8 cellular contexts compared by ENCODE assay signal in the genomic region with DNA sequence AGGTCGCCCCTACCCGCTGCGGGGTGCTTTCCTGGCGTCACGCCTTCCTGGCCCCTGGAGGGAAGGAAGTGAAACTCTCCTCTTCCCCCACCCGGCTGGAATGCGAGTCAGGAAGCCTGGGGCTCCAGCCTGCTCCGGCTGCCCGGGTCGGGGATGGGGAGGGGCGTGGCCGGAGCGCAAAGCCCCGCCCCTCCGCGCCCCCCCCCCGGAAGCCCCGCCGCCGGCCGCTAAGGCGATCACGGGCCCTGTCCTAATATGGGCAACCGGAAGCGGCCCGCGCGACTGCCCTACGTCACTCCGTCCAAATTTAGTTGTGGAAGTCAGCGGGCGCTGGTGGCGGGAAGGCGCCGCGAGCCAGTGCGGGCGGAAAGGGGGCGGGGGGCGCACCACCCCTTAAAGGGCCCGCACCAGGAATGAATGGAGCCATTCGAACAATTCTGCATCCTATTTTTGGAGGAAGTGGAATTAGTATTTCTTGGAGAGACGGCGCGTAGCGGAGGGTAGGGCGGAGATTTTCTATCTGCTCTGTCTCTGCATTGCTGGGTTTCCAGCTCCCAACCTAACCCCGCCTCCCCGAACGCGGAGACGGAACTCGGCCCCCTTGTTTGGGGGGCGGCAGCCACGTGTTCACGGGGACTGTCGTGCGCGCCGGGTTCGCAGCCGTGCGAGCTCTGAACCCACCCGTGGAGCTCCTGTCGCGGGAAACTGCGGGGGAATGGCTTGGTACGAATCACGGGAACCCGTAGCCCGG. TPM values are rescaled to one million over a fixed set of nuclear protein-coding genes. Genes with fewer than 3 reads are reported as not detected.
DNase-seq lines count a peak whose midpoint lies in the region; ATAC-seq, FAIRE-seq and TF ChIP-seq lines count a peak whose summit lies in the region.

No MANE protein-coding gene starts in this region.

- H3K4me3 ChIP-seq in AG04449 (ENCODE audit: low read depth, low read length) = peak overlapping the region; percentile 96
- H3K4me3 ChIP-seq in kidney (ENCODE audit: low read length in 2 of 2) = peak overlapping the region; percentile 96 to 99

- no peak for FAIRE-seq in kidney (lab: Jason Lieb, UNC)

- no peaks in the 10 kb centered on the region for H3K36me3 ChIP-seq in kidney (ENCODE audit: control insufficient read depth in 1 of 2, insufficient read depth in 2 of 2, low read length in 2 of 2)

- no peak for DNase-seq in AG04449 (ENCODE audit: low read depth, low spot score)
- peak; percentile 98 for DNase-seq in NCI-H510A (lab: John Stamatoyannopoulos, UW)
- peak; percentile 94 for DNase-seq in activated CD4-positive, alpha-beta T cell treated with anti-CD3 and anti-CD28 coated beads for 1 hour
- peak; percentile 97 for DNase-seq in cerebellar cortex (ENCODE audit: low spot score)
- peak; percentile 99 for DNase-seq in kidney
- peak; percentile 91 to 95 (median 94) for DNase-seq in stimulated activated CD4-positive, alpha-beta T cell treated with anti-CD3 and anti-CD28 coated beads, Interleukin-12 subunit alpha, Interleukin-12 subunit beta, amount 100 ng/mL, for 48 hours (ENCODE audit: low read depth in 2 of 3, low spot score in 1 of 3)

- H3K27ac ChIP-seq in kidney (ENCODE audit: low read depth in 2 of 2, low read length in 2 of 2) = peak overlapping the region; percentile 98 to 100

- peak; percentile 57 for TF ChIP-seq POLR2A in GM18951 (IDR thresholded peaks at IDR 0.05; ENCODE audit: extremely low read depth, insufficient read depth, insufficient read length)

- H3K9ac ChIP-seq in kidney (ENCODE audit: low read length in 2 of 2) = peak overlapping the region; percentile 98 to 100

- intact Hi-C loops in kidney (cut with DNase I) = no loop called here

- H3K9me3 ChIP-seq in kidney (ENCODE audit: control insufficient read depth in 1 of 2, low read length in 2 of 2) = no peaks in the 10 kb centered on the region

- in situ Hi-C loops in GM18951 (cut with MboI; ENCODE audit: low sequenced_read_pairs, unreplicated experiment) = no loop called here

- H3K4me1 ChIP-seq in kidney (ENCODE audit: control insufficient read depth in 1 of 2, insufficient read depth in 1 of 2, low read depth in 1 of 2, low read length in 2 of 2) = peaks cover 0 to 12% of the 10 kb centered on the region in 2 donors

- POLR2A ChIA-PET in AG04449 (lab: Yijun Ruan, JAX) = interaction anchor here (0.7 to 2.2 kb wide), 12 partner anchors 9 to 218 kb away, joined by 3 to 32 read pairs (median 6); a partner anchor contains a TSS

- peak; percentile 33 for ATAC-seq in HG03378 (IDR thresholded peaks at IDR 0.05; ENCODE audit: unreplicated experiment)

- CTCF ChIA-PET in AG04449 (lab: Yijun Ruan, JAX) = interaction anchor here (0.6 to 1.8 kb wide), 9 partner anchors 12 to 186 kb away, joined by 3 to 9 read pairs (median 5); no protein-coding TSS in a partner anchor

- TF ChIP-seq CTCF in AG04449 (IDR thresholded peaks at IDR 0.05; ENCODE audit: insufficient read depth, low read length, missing control alignments) = peak; percentile 56
- TF ChIP-seq CTCF in kidney (IDR thresholded peaks at IDR 0.05; ENCODE audit: borderline replicate concordance, extremely low read depth, insufficient read depth) = no peak

RNA-seq across cellular contexts. Expression of a gene that starts 1.6 kb away (rescaled TPM):
- 73.9 TPM for total RNA-seq in kidney
- 96.7 TPM for polyA plus RNA-seq in kidney (ENCODE audit: insufficient read depth, low read depth, low replicate concordance)

RNA-seq across cellular contexts. Expression of a gene that starts 1.6 kb away (rescaled TPM):
- 39.5 TPM for total RNA-seq in kidney
- polyA plus RNA-seq in kidney (ENCODE audit: insufficient read depth, low read depth, low replicate concordance) = 52.9 TPM

RNA-seq across cellular contexts. Expression of a gene that starts 33.7 kb away (rescaled TPM):
- total RNA-seq in kidney = 46.1 TPM
- polyA plus RNA-seq in kidney (ENCODE audit: insufficient read depth, low read depth, low replicate concordance) = 16.7 TPM

RNA-seq across cellular contexts. Expression of a gene that starts 35.2 kb away (rescaled TPM):
- 40.0 TPM for total RNA-seq in kidney
- polyA plus RNA-seq in kidney (ENCODE audit: insufficient read depth, low read depth, low replicate concordance) = 22.7 TPM

RNA-seq across cellular contexts. Expression of a gene that starts 49.1 kb away (rescaled TPM):
- 13.8 TPM for total RNA-seq in kidney
- polyA plus RNA-seq in kidney (ENCODE audit: insufficient read depth, low read depth, low replicate concordance) = 8.5 TPM
